In the genomic region with DNA sequence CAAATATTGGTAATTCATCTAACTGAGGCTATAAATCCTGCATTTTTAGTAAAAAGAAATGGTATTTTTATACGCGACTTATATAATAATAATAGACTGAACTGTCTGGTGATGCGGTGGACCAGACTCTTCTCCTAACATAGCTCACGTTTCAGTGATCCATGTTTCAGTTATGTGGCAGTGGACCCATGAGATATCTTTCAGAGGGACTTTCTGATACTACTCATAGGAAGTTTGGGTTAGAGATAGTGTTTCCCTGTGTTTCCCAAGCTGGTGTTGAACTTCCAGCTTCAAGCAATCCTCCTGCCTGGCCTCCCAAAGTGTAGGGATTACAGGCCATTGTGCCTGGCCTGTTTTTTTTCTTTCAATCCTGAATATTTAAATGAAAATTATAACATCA, we compare ENCODE assay signal across 17 cellular contexts. TPM values are rescaled to one million over a fixed set of nuclear protein-coding genes. Genes with fewer than 3 reads are reported as not detected.
A peak's percentile ranks its signal among the peaks of the same experiment; 100 is the strongest.
DNase-seq lines count a peak whose midpoint lies in the region; ATAC-seq, FAIRE-seq and TF ChIP-seq lines count a peak whose summit lies in the region.
"Had no signal": no experiment of that assay in that cellular context is flagged by ENCODE, and none has a peak within 500 bp of the region (broad histone marks: within the 10 kb centered on the region; RNA-seq: fewer than 3 reads in every experiment).

No MANE protein-coding gene starts in this region.

- no peak overlapping the region for H2BK5ac ChIP-seq in IMR-90 (ENCODE audit: low read depth, low read length, poor library complexity, severe bottlenecking)

- H2BK20ac ChIP-seq in IMR-90 (ENCODE audit: low read depth, low read length), result no peak overlapping the region

- H3K27ac ChIP-seq in ACC112 (ENCODE audit: low read depth, low read length) (peak overlapping the region; percentile 73), IMR-90 (ENCODE audit: insufficient read depth, low read length) (no peak overlapping the region), brain microvascular endothelial cell (peak overlapping the region; percentile 71), keratinocyte (ENCODE audit: control insufficient read depth, insufficient read depth, low read length) (peak overlapping the region; percentile 89), gastrocnemius medialis (no peak overlapping the region)
- H3K27ac ChIP-seq: BLaER1 had no signal

- H3K27me3 ChIP-seq in ACC112 (ENCODE audit: insufficient read depth, low read length) (no peaks in the 10 kb centered on the region), IMR-90 (ENCODE audit: control insufficient read depth, insufficient read depth, low read length) (no peaks in the 10 kb centered on the region), brain microvascular endothelial cell (replicated peaks) (no peaks in the 10 kb centered on the region), keratinocyte (ENCODE audit: control insufficient read depth, extremely low read depth, insufficient read depth, low read length) (no peaks in the 10 kb centered on the region), gastrocnemius medialis (no peaks in the 10 kb centered on the region)
- H3K27me3 ChIP-seq: BLaER1 had no signal

- no peak overlapping the region for H2BK120ac ChIP-seq in IMR-90 (ENCODE audit: low read depth, low read length)

- no peak overlapping the region for H2AFZ ChIP-seq in ACC112 (ENCODE audit: low read length, unreplicated experiment)
- no peak overlapping the region for H2AFZ ChIP-seq in IMR-90 (replicated peaks; ENCODE audit: low read length, poor library complexity)
- no peak overlapping the region for H2AFZ ChIP-seq in keratinocyte (ENCODE audit: control insufficient read depth, low read length)

- H3K36me3 ChIP-seq in ACC112 (ENCODE audit: insufficient read depth, low read length), result no peaks in the 10 kb centered on the region; the same call in 1 of the 2 replicates
- 0 out of 2 replicates have a peak, but pooled peaks cover 2% of the 10 kb centered on the region for H3K36me3 ChIP-seq in IMR-90 (ENCODE audit: control insufficient read depth, insufficient read depth, low read length)
- no peaks in the 10 kb centered on the region for H3K36me3 ChIP-seq in brain microvascular endothelial cell (replicated peaks)
- peaks cover 5 to 11% of the 10 kb centered on the region in 2 experiments for H3K36me3 ChIP-seq in keratinocyte (ENCODE audit: control insufficient read depth in 2 of 2, extremely low read depth in 1 of 2, insufficient read depth in 2 of 2, low read length in 2 of 2)
- H3K36me3 ChIP-seq in gastrocnemius medialis, result no peaks in the 10 kb centered on the region
- H3K36me3 ChIP-seq: BLaER1, HAP-1 had no signal

- dilution Hi-C loops in IMR-90 (cut with HindIII; ENCODE audit: low sequenced_read_pairs, unreplicated experiment) (no loop called here), keratinocyte (cut with MboI; ENCODE audit: extremely low pct_ligation_motif_present, low sequenced_read_pairs) (no loop called here)

- no peak overlapping the region for H3K14ac ChIP-seq in IMR-90 (replicated peaks; ENCODE audit: low read depth, low read length)

- no TSS peak for BruUV-seq in IMR-90 (replicated peaks; lab: Mats Ljungman, UMichigan)

- H3K4me1 ChIP-seq in ACC112 (ENCODE audit: control insufficient read depth, insufficient read depth, low read length, unreplicated experiment) (peaks cover 46% of the 10 kb centered on the region), IMR-90 (ENCODE audit: control insufficient read depth, insufficient read depth, low read length) (no peaks in the 10 kb centered on the region), keratinocyte (ENCODE audit: control insufficient read depth, extremely low read depth, insufficient read depth, low read length) (peaks cover 34% of the 10 kb centered on the region), gastrocnemius medialis (no peaks in the 10 kb centered on the region)
- H3K4me1 ChIP-seq: BLaER1, HAP-1 had no signal

- CTCF ChIA-PET in IMR-90 (lab: Yijun Ruan, JAX), result interaction anchor here (0.9 to 1.7 kb wide), 2 partner anchors 16 to 28 kb away, joined by 3 read pairs; no protein-coding TSS in a partner anchor

- H2BK15ac ChIP-seq in IMR-90 (ENCODE audit: low read depth, low read length), result no peak overlapping the region

- H3K4ac ChIP-seq in IMR-90 (ENCODE audit: low read depth, low read length), result no peak overlapping the region

- DNase-seq in IMR-90 (peak; percentile 59), brain microvascular endothelial cell (peak; percentile 40), keratinocyte (ENCODE audit: low read depth, low spot score) (no peak), gastrocnemius medialis (no peak), HCEC 1CT (no peak)
- DNase-seq: CD8-positive, alpha-beta memory T cell; DMS 273 treated with DMSO at 0.1 percent for 48 hours; DMS79 had no signal

- H3K9me1 ChIP-seq in IMR-90 (ENCODE audit: insufficient read depth, low read length) (no peaks in the 10 kb centered on the region; the same call in 1 of the 2 replicates), keratinocyte (ENCODE audit: control insufficient read depth, extremely low read depth, insufficient read depth, low read length) (no peaks in the 10 kb centered on the region)

- no peak overlapping the region for H3K56ac ChIP-seq in IMR-90 (ENCODE audit: extremely low read depth, insufficient read depth, low read length)

- no peak overlapping the region for H3K18ac ChIP-seq in IMR-90 (ENCODE audit: low read depth, low read length)

- H4K8ac ChIP-seq in IMR-90 (ENCODE audit: low read depth in 2 of 2, low read length in 2 of 2), result no peak overlapping the region

- ATAC-seq in IMR-90 (ENCODE audit: low read depth), result no peak
- ATAC-seq in GM18505 (IDR thresholded peaks at IDR 0.05; ENCODE audit: unreplicated experiment), result no peak
- no peak for ATAC-seq in gastrocnemius medialis
- ATAC-seq: K562 had no signal

- H4K91ac ChIP-seq in IMR-90 (ENCODE audit: insufficient read depth, low read depth, low read length), result no peak overlapping the region

- H3K23ac ChIP-seq in IMR-90 (ENCODE audit: low read depth, low read length), result no peak overlapping the region

- no peak for FAIRE-seq in keratinocyte (lab: Jason Lieb, UNC)
- FAIRE-seq: A204.1, GM12891, H1, HTR-8/SVneo, K562 had no signal

- H2AK9ac ChIP-seq in IMR-90 (replicated peaks; ENCODE audit: low read depth, low read length, poor library complexity), result no peak overlapping the region

- H3K79me1 ChIP-seq in IMR-90 (ENCODE audit: low read depth in 1 of 2, low read length in 2 of 2), result no peaks in the 10 kb centered on the region

- H3K9ac ChIP-seq in IMR-90 (ENCODE audit: low read depth, low read length), result no peak overlapping the region
- H3K9ac ChIP-seq in keratinocyte (ENCODE audit: control insufficient read depth, extremely low read depth, insufficient read depth, low read length), result peak overlapping the region; percentile 29
- H3K9ac ChIP-seq: BLaER1 had no signal

- TF ChIP-seq CTCF in IMR-90 (conservative IDR thresholded peaks at IDR 0.05; ENCODE audit: low read depth, low read length) (no peak), brain microvascular endothelial cell (IDR thresholded peaks at IDR 0.05; ENCODE audit: low read depth, low read length, missing control alignments) (no peak), keratinocyte (optimal IDR thresholded peaks at IDR 0.05 in 1 of 3, IDR thresholded peaks at IDR 0.05 in 1 of 3, conservative IDR thresholded peaks at IDR 0.05 in 1 of 3; ENCODE audit: extremely low read depth in 1 of 3, insufficient read depth in 2 of 3, low read length in 3 of 3) (no peak), gastrocnemius medialis (IDR thresholded peaks at IDR 0.05 in 4 of 5, conservative IDR thresholded peaks at IDR 0.05 in 1 of 5) (no peak)

- H3K79me2 ChIP-seq in ACC112 (ENCODE audit: control insufficient read depth, insufficient read depth, low read length, unreplicated experiment) (no peaks in the 10 kb centered on the region), keratinocyte (ENCODE audit: control insufficient read depth, insufficient read depth, low read length) (peaks cover 14% of the 10 kb centered on the region)

- POLR2A ChIA-PET in IMR-90 (lab: Charles Lee; ENCODE audit: unreplicated experiment), result no interaction called here

- H3K4me3 ChIP-seq in ACC112 (ENCODE audit: low read depth, low read length), result no peak overlapping the region
- no peak overlapping the region for H3K4me3 ChIP-seq in IMR-90 (ENCODE audit: insufficient read depth, low read depth, low read length)
- H3K4me3 ChIP-seq in brain microvascular endothelial cell (ENCODE audit: low read depth, low read length), result no peak overlapping the region
- H3K4me3 ChIP-seq in keratinocyte (ENCODE audit: control insufficient read depth in 2 of 3, extremely low read depth in 1 of 3, insufficient read depth in 2 of 3, low read depth in 1 of 3, low read length in 3 of 3), result no peak overlapping the region
- no peak overlapping the region for H3K4me3 ChIP-seq in gastrocnemius medialis
- H3K4me3 ChIP-seq: BLaER1, HAP-1, K562 had no signal

- H4K5ac ChIP-seq in IMR-90 (ENCODE audit: low read depth, low read length), result no peak overlapping the region

- WGBS in IMR-90 (ENCODE audit: extremely low coverage in 2 of 2, insufficient read length in 1 of 2), 2 experiments, result no CpG with 5 or more reads among the region's 4 CpGs

- H3K9me3 ChIP-seq in IMR-90 (ENCODE audit: control insufficient read depth, insufficient read depth, low read length), result no peaks in the 10 kb centered on the region
- H3K9me3 ChIP-seq in keratinocyte (ENCODE audit: control insufficient read depth, low read depth, low read length), result no peaks in the 10 kb centered on the region
- no peaks in the 10 kb centered on the region for H3K9me3 ChIP-seq in gastrocnemius medialis
- H3K9me3 ChIP-seq: BLaER1, HAP-1 had no signal

- in situ Hi-C loops in IMR-90 (cut with MboI; ENCODE audit: low sequenced_read_pairs), result loop anchor here (10.0 kb wide), 1 partner anchor 56 kb away; a partner anchor contains a TSS
- in situ Hi-C loops in brain microvascular endothelial cell (cut with HindIII; ENCODE audit: low pct_ligation_motif_present, low sequenced_read_pairs), result no loop called here
- in situ Hi-C loops in gastrocnemius medialis (cut with MboI; ENCODE audit: low sequenced_read_pairs in 4 of 4), result no loop called here

- TF ChIP-seq RAD21 in IMR-90 (IDR thresholded peaks at IDR 0.05; ENCODE audit: low read length), result no peak

- no peak overlapping the region for H2AK5ac ChIP-seq in IMR-90 (ENCODE audit: low read depth, low read length)

- intact Hi-C loops in IMR-90 (cut with micrococcal nuclease) (no loop called here), gastrocnemius medialis (cut with DNase I; ENCODE audit: low total_unique reads) (no loop called here)

- TF ChIP-seq POLR2A in IMR-90 (IDR thresholded peaks at IDR 0.05; ENCODE audit: low read depth, low read length) (no peak), GM18505 (IDR thresholded peaks at IDR 0.05; ENCODE audit: borderline replicate concordance, extremely low read depth, insufficient read depth, insufficient read length) (no peak), gastrocnemius medialis (IDR thresholded peaks at IDR 0.05) (no peak)

- H3K4me2 ChIP-seq in IMR-90 (ENCODE audit: low read depth, low read length) (no peak overlapping the region), keratinocyte (ENCODE audit: control insufficient read depth, extremely low read depth, insufficient read depth, low read depth, low read length) (no peak overlapping the region)
- H3K4me2 ChIP-seq: BLaER1 had no signal

- H4K20me1 ChIP-seq in IMR-90 (ENCODE audit: insufficient read depth, low read length) (no peaks in the 10 kb centered on the region), keratinocyte (ENCODE audit: control insufficient read depth, extremely low read depth, insufficient read depth, low read length) (no peaks in the 10 kb centered on the region)
- H4K20me1 ChIP-seq: BLaER1 had no signal

RNA-seq across cellular contexts. Expression of a gene that starts 59.2 kb away (rescaled TPM):
- total RNA-seq in IMR-90 (2012; rRNA removed) (4.7 and 5.0 TPM in 2 replicates), gastrocnemius medialis (1 to 10 TPM; 4.7 to 6.0 (median 5.2) TPM)
- polyA plus RNA-seq in IMR-90 (2012; rRNA removed) (5.8 and 7.3 TPM in 2 replicates), keratinocyte (18.7 to 57.6 TPM (median 32.1 TPM) in 3 replicates)
- polyA plus RNA-seq in IMR-90 (2012; cell fraction: cytosol; rRNA removed), result 5.6 and 12.3 TPM in 2 replicates
- polyA plus RNA-seq in IMR-90 (2012; cell fraction: nucleus; rRNA removed; ENCODE audit: low replicate concordance), result 4.9 and 5.0 TPM in 2 replicates
- polyA plus RNA-seq in keratinocyte (2011; ENCODE audit: low read depth), result 48.7 TPM
- polyA plus RNA-seq in keratinocyte (2011; cell fraction: cytosol; rRNA removed), result 47.7 and 50.2 TPM in 2 replicates
- 33.7 and 34.6 TPM in 2 replicates for polyA plus RNA-seq in keratinocyte (2011; cell fraction: nucleus; rRNA removed)
- polyA plus RNA-seq in keratinocyte (2012; ENCODE audit: low replicate concordance), result 49.3 and 53.0 TPM in 2 replicates
- polyA minus RNA-seq in keratinocyte, result 33.7 to 42.3 TPM (median 35.1 TPM) in 3 replicates
- 30.9 TPM for polyA minus RNA-seq in keratinocyte (2011; cell fraction: cytosol; rRNA and poly(A)+ RNA removed)
- 25.3 and 31.6 TPM in 2 replicates for polyA minus RNA-seq in keratinocyte (2011; cell fraction: nucleus; rRNA and poly(A)+ RNA removed)
- total RNA-seq: K562 had no signal
- polyA plus RNA-seq: K562 had no signal

Comparison
In these comparisons a context has a peak if more than half of its experiments do, and no peak if none do; other contexts are left out.
1. H3K27ac ChIP-seq: peak in ACC112 (single experiment), brain microvascular endothelial cell (single experiment) and keratinocyte (single experiment); none in IMR-90 (single experiment) and gastrocnemius medialis (0 of 4).
2. DNase-seq: peak in IMR-90 (single experiment) and brain microvascular endothelial cell (single experiment); none in keratinocyte (single experiment), gastrocnemius medialis (0 of 2) and HCEC 1CT (single experiment).